28 cellular contexts compared by ENCODE assay signal in the genomic region with DNA sequence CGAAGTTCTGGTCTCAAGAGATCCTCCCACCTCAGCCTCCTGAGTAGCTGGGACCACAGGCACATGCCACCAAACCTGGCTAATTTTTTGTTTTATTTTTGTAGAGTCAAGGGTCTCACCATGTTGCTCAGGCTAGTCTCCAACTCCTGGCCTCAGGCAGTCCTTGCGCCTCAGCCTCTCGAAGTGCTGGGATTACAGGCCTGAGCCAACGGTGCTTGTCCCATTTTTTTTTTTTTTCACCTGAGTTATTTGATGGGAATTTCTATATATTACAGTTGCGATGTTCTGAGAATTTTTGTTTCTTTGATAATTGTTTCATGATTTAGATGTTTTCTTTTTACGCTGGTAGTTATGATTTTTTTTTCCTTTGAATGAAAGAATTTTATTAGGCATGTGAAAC. TPM values are rescaled to one million over a fixed set of nuclear protein-coding genes. Genes with fewer than 3 reads are reported as not detected.
DNase-seq lines count a peak whose midpoint lies in the region; TF ChIP-seq lines count a peak whose summit lies in the region.
"Had no signal": no experiment of that assay in that cellular context is flagged by ENCODE, and none has a peak within 500 bp of the region (broad histone marks: within the 10 kb centered on the region; RNA-seq: fewer than 3 reads in every experiment).

No MANE protein-coding gene starts in this region.

- no peak for DNase-seq in activated naive CD4-positive, alpha-beta T cell (lab: John Stamatoyannopoulos, UW)
- DNase-seq in ELF-1 (ENCODE audit: low read depth, low spot score) (peak; percentile 18), RPMI8226 (peak; percentile 45), HCEC 1CT (no peak), NCI-H1105 (lab: John Stamatoyannopoulos, UW) (no peak), breast epithelium (ENCODE audit: low spot score in 2 of 2) (no peak)
- DNase-seq: activated CD4-positive, alpha-beta T cell treated with anti-CD3 and anti-CD28 coated beads for 1 hour; Caco-2; dermis blood vessel endothelial cell; EL; foreskin keratinocyte; KG1; left colon; midbrain; NCI-H1048; NCI-H2107; NCI-H524; OCI-M1; retina; SJCRH30; stimulated activated CD4-positive, alpha-beta T cell treated with anti-CD3 and anti-CD28 coated beads, Interleukin-15, amount 100 ng/mL, for 24 hours; stimulated activated naive CD4-positive, alpha-beta T cell; upper lobe of right lung had no signal

- H3F3A ChIP-seq in neural cell (ENCODE audit: insufficient read depth, low read length, poor library complexity, severe bottlenecking), result peaks cover 3% of the 10 kb centered on the region

- no peak overlapping the region for H3K27ac Mint-ChIP-seq in activated naive CD4-positive, alpha-beta T cell treated with anti-CD3 and anti-CD28 coated beads, Interleukin-2, amount 50 U/mL, for 24 hours
- H3K27ac Mint-ChIP-seq: activated naive CD4-positive, alpha-beta T cell treated with anti-CD3 and anti-CD28 coated beads, Interleukin-2, amount 50 U/mL, for 72 hours; T-helper 2 cell treated with Interferon-gamma antibody and Interleukin-4, amounts not matched to agents 5 μg/mL and 100 μg/mL, for 36 hours had no signal

- H3K9ac ChIP-seq in neural cell (ENCODE audit: low read length), result no peak overlapping the region

- H3K4me2 ChIP-seq in neural cell (ENCODE audit: low read length), result no peak overlapping the region

- H3K27me3 ChIP-seq in neural cell (ENCODE audit: insufficient read depth, low read depth, low read length) (no peaks in the 10 kb centered on the region), breast epithelium (no peaks in the 10 kb centered on the region)
- H3K27me3 ChIP-seq: foreskin keratinocyte, SJCRH30, upper lobe of right lung had no signal

- peak overlapping the region; percentile 52 for H3K4me3 Mint-ChIP-seq in activated naive CD4-positive, alpha-beta T cell treated with anti-CD3 and anti-CD28 coated beads, Interleukin-2, amount 50 U/mL, for 24 hours

- TF ChIP-seq RAD21 in neural cell (conservative IDR thresholded peaks at IDR 0.05), result no peak

- H3K36me3 Mint-ChIP-seq in activated naive CD4-positive, alpha-beta T cell treated with anti-CD3 and anti-CD28 coated beads, Interleukin-2, amount 50 U/mL, for 24 hours, result peaks cover 5% of the 10 kb centered on the region

- intact Hi-C loops in breast epithelium (cut with DNase I; ENCODE audit: low total_unique reads), result no loop called here

- H3K27ac ChIP-seq in neural cell (ENCODE audit: low read length), result no peak overlapping the region
- H3K27ac ChIP-seq in breast epithelium, result no peak overlapping the region
- H3K27ac ChIP-seq: epithelial cell of prostate, foreskin keratinocyte, SJCRH30, upper lobe of right lung had no signal

- H3K9me2 ChIP-seq in neural cell (ENCODE audit: insufficient read depth, low read length), result no peaks in the 10 kb centered on the region

- peaks cover 11% of the 10 kb centered on the region for H3K79me2 ChIP-seq in neural cell (replicated peaks; ENCODE audit: insufficient read depth, low read length)

- TF ChIP-seq CTCF in neural cell (IDR thresholded peaks at IDR 0.05; ENCODE audit: poor library complexity, severe bottlenecking) (no peak), breast epithelium (IDR thresholded peaks at IDR 0.05) (no peak)

- H3K4me3 ChIP-seq in neural cell (ENCODE audit: low read length) (peak overlapping the region; percentile 20), breast epithelium (no peak overlapping the region)
- H3K4me3 ChIP-seq: SJCRH30, upper lobe of right lung had no signal

- peaks cover 75% of the 10 kb centered on the region for H3K4me1 Mint-ChIP-seq in activated naive CD4-positive, alpha-beta T cell treated with anti-CD3 and anti-CD28 coated beads, Interleukin-2, amount 50 U/mL, for 24 hours

- H2AFZ ChIP-seq in neural cell (ENCODE audit: low read depth, low read length), result no peak overlapping the region

- no peaks in the 10 kb centered on the region for H3K4me1 ChIP-seq in breast epithelium

- TF ChIP-seq EP300 in neural cell (conservative IDR thresholded peaks at IDR 0.05; ENCODE audit: poor library complexity, severe bottlenecking), result no peak

- H3K9me3 ChIP-seq in neural cell (ENCODE audit: low read length), result no peaks in the 10 kb centered on the region
- no peaks in the 10 kb centered on the region for H3K9me3 ChIP-seq in breast epithelium
- H3K9me3 ChIP-seq: Caco-2, SJCRH30, upper lobe of right lung had no signal

- H3K27me3 Mint-ChIP-seq in activated naive CD4-positive, alpha-beta T cell treated with anti-CD3 and anti-CD28 coated beads, Interleukin-2, amount 50 U/mL, for 24 hours, result no peaks in the 10 kb centered on the region

- H4K20me1 ChIP-seq in neural cell (ENCODE audit: insufficient read depth), result no peaks in the 10 kb centered on the region

- TF ChIP-seq POLR2A in breast epithelium (IDR thresholded peaks at IDR 0.05), result no peak

- H3K9me3 Mint-ChIP-seq in activated naive CD4-positive, alpha-beta T cell treated with anti-CD3 and anti-CD28 coated beads, Interleukin-2, amount 50 U/mL, for 24 hours, result no peaks in the 10 kb centered on the region
- H3K9me3 Mint-ChIP-seq: activated naive CD4-positive, alpha-beta T cell treated with anti-CD3 and anti-CD28 coated beads, Interleukin-2, amount 50 U/mL, for 72 hours; T-helper 2 cell treated with Interferon-gamma antibody and Interleukin-4, amounts not matched to agents 5 μg/mL and 100 μg/mL, for 36 hours had no signal

- H3K36me3 ChIP-seq in neural cell (ENCODE audit: insufficient read depth, low read length) (no peaks in the 10 kb centered on the region), breast epithelium (no peaks in the 10 kb centered on the region)
- H3K36me3 ChIP-seq: SJCRH30, upper lobe of right lung had no signal

TF ChIP-seq in neural cell, 6 proteins besides CTCF, POLR2A, EP300 and RAD21:
- TF ChIP-seq TAF1 (IDR thresholded peaks at IDR 0.05; ENCODE audit: low read depth), result no peak
- no peak for TF ChIP-seq MXI1 (conservative IDR thresholded peaks at IDR 0.05; ENCODE audit: poor library complexity, severe bottlenecking)
- no peak for TF ChIP-seq EZH2 (IDR thresholded peaks at IDR 0.05; ENCODE audit: borderline replicate concordance, insufficient read depth, low read length, poor library complexity, severe bottlenecking)
- no peak for TF ChIP-seq SMC3 (conservative IDR thresholded peaks at IDR 0.05; ENCODE audit: poor library complexity)
- TF ChIP-seq, protein P1, sequence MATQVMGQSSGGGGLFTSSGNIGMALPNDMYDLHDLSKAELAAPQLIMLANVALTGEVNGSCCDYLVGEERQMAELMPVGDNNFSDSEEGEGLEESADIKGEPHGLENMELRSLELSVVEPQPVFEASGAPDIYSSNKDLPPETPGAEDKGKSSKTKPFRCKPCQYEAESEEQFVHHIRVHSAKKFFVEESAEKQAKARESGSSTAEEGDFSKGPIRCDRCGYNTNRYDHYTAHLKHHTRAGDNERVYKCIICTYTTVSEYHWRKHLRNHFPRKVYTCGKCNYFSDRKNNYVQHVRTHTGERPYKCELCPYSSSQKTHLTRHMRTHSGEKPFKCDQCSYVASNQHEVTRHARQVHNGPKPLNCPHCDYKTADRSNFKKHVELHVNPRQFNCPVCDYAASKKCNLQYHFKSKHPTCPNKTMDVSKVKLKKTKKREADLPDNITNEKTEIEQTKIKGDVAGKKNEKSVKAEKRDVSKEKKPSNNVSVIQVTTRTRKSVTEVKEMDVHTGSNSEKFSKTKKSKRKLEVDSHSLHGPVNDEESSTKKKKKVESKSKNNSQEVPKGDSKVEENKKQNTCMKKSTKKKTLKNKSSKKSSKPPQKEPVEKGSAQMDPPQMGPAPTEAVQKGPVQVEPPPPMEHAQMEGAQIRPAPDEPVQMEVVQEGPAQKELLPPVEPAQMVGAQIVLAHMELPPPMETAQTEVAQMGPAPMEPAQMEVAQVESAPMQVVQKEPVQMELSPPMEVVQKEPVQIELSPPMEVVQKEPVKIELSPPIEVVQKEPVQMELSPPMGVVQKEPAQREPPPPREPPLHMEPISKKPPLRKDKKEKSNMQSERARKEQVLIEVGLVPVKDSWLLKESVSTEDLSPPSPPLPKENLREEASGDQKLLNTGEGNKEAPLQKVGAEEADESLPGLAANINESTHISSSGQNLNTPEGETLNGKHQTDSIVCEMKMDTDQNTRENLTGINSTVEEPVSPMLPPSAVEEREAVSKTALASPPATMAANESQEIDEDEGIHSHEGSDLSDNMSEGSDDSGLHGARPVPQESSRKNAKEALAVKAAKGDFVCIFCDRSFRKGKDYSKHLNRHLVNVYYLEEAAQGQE (IDR thresholded peaks at IDR 0.05; ENCODE audit: borderline replicate concordance), result no peak
- no peak for TF ChIP-seq POLR2AphosphoS5 (IDR thresholded peaks at IDR 0.05)

RNA-seq across cellular contexts. Expression of a gene that starts 2.5 kb away (rescaled TPM):
- 32.0 and 32.2 TPM in 2 replicates for polyA plus RNA-seq in neural cell
- polyA minus RNA-seq in neural cell, result 150 and 188 TPM in 2 replicates
- total RNA-seq in breast epithelium, result 10 to 100 TPM; 41.3 to 83.7 (median 49.5) TPM

Comparison
In these comparisons a context has a peak if more than half of its experiments do, and no peak if none do; other contexts are left out.
1. DNase-seq: peak in ELF-1 (single experiment) and RPMI8226 (single experiment); none in activated naive CD4-positive, alpha-beta T cell (0 of 4), HCEC 1CT (single experiment), NCI-H1105 (single experiment) and breast epithelium (0 of 2).